In the genomic region with DNA sequence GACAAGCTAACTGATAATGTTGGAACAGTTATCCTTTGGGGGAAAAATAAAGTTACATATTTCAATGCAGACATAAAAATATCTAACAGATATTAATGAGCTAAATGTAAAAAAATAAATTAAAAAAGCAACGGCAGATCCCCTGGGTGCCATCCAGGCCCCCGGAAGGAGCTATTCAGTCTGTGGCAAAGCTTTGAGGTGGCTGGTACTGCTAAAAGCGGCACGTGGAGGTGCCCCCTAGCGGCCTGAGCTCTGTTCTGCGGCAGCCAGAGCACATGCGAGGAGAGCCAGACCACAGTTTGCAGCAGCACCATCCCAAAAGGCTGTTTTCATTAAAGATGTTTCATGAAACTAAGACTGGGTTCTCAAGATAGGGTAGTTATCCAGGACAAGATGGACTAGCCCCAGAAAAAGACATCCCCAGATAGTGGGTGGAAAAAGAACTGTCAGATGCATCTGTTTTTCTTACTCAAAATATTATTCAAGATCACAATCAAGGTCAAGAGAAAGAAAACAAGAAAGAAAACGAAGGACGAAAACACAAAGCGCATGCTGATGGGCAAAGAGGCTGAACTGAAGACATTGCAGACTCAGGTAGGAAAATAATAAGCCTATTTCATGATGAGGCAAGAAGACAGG, we compare ENCODE assay signal across 8 cellular contexts. TPM values are rescaled to one million over a fixed set of nuclear protein-coding genes. Genes with fewer than 3 reads are reported as not detected.
DNase-seq lines count a peak whose midpoint lies in the region; ATAC-seq and TF ChIP-seq lines count a peak whose summit lies in the region.

No MANE protein-coding gene starts in this region.

- POLR2A ChIA-PET in MCF 10A (lab: Yijun Ruan, JAX) = interaction anchor here (0.5 to 2.8 kb wide), 18 partner anchors 8 to 174 kb away, joined by 3 to 25 read pairs (median 4); partner anchors contain the start of genes ANPEP, AP3S2 and MESP1

- BruUV-seq in MCF 10A (replicated peaks; lab: Mats Ljungman, UMichigan) = no TSS peak

- peak; percentile 65 for DNase-seq in NCI-H2171 (lab: John Stamatoyannopoulos, UW)
- peak; percentile 72 for DNase-seq in MCF 10A (ENCODE audit: unreplicated experiment)
- peak; percentile 85 for DNase-seq in islet precursor cell
- DNase-seq in stimulated activated CD4-positive, alpha-beta T cell treated with anti-CD3 and anti-CD28 coated beads, Interleukin-1b, Interleukin-23, amount 100 ng/mL, for 4 hours (ENCODE audit: low read depth in 2 of 2) = peak; percentile 68 to 75

- TF ChIP-seq CTCF in GM12875 (IDR thresholded peaks at IDR 0.05; ENCODE audit: borderline replicate concordance, insufficient read depth, low read depth, low read length) (peak; percentile 93), WI38 (IDR thresholded peaks at IDR 0.05; ENCODE audit: low read depth, low read length) (peak; percentile 92), MCF 10A (IDR thresholded peaks at IDR 0.05; ENCODE audit: unreplicated experiment) (peak; percentile 84)

- no peaks in the 10 kb centered on the region for H3K9me3 Mint-ChIP-seq in MCF 10A (ENCODE audit: unreplicated experiment)

- peak overlapping the region; percentile 46 for H3K27ac Mint-ChIP-seq in MCF 10A (ENCODE audit: low read depth, unreplicated experiment)

- H3K27me3 Mint-ChIP-seq in MCF 10A (ENCODE audit: insufficient read depth, unreplicated experiment) = no peaks in the 10 kb centered on the region

- H3K36me3 Mint-ChIP-seq in MCF 10A (ENCODE audit: insufficient read depth, unreplicated experiment) = peaks cover 62% of the 10 kb centered on the region

- H3K4me1 Mint-ChIP-seq in MCF 10A (ENCODE audit: insufficient read depth, unreplicated experiment) = no peaks in the 10 kb centered on the region

- no peak overlapping the region for H3K4me3 Mint-ChIP-seq in MCF 10A (ENCODE audit: unreplicated experiment)

- CTCF ChIA-PET in MCF 10A (lab: Yijun Ruan, JAX) = interaction anchor here (0.6 to 6.4 kb wide), 66 partner anchors 8 to 708 kb away, joined by 3 to 271 read pairs (median 4); partner anchors contain the start of genes ANPEP, MESP1 and MESP2

- H3K4me3 ChIP-seq in GM12875 (ENCODE audit: low read depth, low read length) = no peak overlapping the region
- H3K4me3 ChIP-seq in WI38 (ENCODE audit: low read depth, low read length) = no peak overlapping the region

- ATAC-seq in HG02885 (IDR thresholded peaks at IDR 0.05; ENCODE audit: poor library complexity, unreplicated experiment) (peak; percentile 73), HG03469 (IDR thresholded peaks at IDR 0.05; ENCODE audit: unreplicated experiment) (no peak)

- intact Hi-C loops in MCF 10A (cut with micrococcal nuclease) = loop anchor here (1.0 to 2.0 kb wide), 3 partner anchors 62 to 135 kb away; no protein-coding TSS in a partner anchor

RNA-seq across cellular contexts. Expression of gene AP3S2, which starts 18.7 kb away (rescaled TPM):
- 38.4 and 39.5 TPM in 2 replicates for total RNA-seq in MCF 10A (2022)

RNA-seq across cellular contexts. Expression of gene ARPIN, which starts 37.7 kb away (rescaled TPM):
- total RNA-seq in MCF 10A (2022) = 7.1 and 9.9 TPM in 2 replicates
